Comparison of ENCODE assay signal across 28 cellular contexts in genomic region chr1:56511323-56511722, GRCh38.
DNase-seq lines count a peak whose midpoint lies in the region; ATAC-seq and TF ChIP-seq lines count a peak whose summit lies in the region.
"Had no signal": no experiment of that assay in that cellular context is flagged by ENCODE, and none has a peak within 500 bp of the region (broad histone marks: within the 10 kb centered on the region; RNA-seq: fewer than 3 reads in every experiment).

No MANE protein-coding gene starts in this region.

- H4K91ac ChIP-seq in H9 (ENCODE audit: insufficient read length, low read depth, low read length): no peak overlapping the region

- no peak overlapping the region for H2BK12ac ChIP-seq in H9 (ENCODE audit: insufficient read length, low read depth, low read length)

- no peaks in the 10 kb centered on the region for H4K20me1 ChIP-seq in H9 (ENCODE audit: control insufficient read depth, insufficient read depth, insufficient read length)
- H4K20me1 ChIP-seq: BLaER1 had no signal

- H3K9me3 Mint-ChIP-seq in H9 (no peaks in the 10 kb centered on the region), progenitor cell of endocrine pancreas (ENCODE audit: low read depth) (no peaks in the 10 kb centered on the region)
- H3K9me3 Mint-ChIP-seq in dendritic cell treated with granulocyte-macrophage colony-stimulating factor and Interleukin-4, amounts not matched to agents 40 ng/mL and 50 ng/mL, for 4 days: no peaks in the 10 kb centered on the region

- H2BK120ac ChIP-seq in H9 (ENCODE audit: low read depth, low read length, poor library complexity, severe bottlenecking): no peak overlapping the region

- H3K4ac ChIP-seq in H9 (ENCODE audit: low read depth, low read length): no peak overlapping the region

- H3K4me3 Mint-ChIP-seq in H9: no peak overlapping the region
- no peak overlapping the region for H3K4me3 Mint-ChIP-seq in dendritic cell treated with granulocyte-macrophage colony-stimulating factor and Interleukin-4, amounts not matched to agents 40 ng/mL and 50 ng/mL, for 4 days
- H3K4me3 Mint-ChIP-seq in progenitor cell of endocrine pancreas (ENCODE audit: low read depth): no peak overlapping the region
- H3K4me3 Mint-ChIP-seq: activated naive CD8-positive, alpha-beta T cell; T-helper 17 cell; type B pancreatic cell had no signal

- H3K36me3 Mint-ChIP-seq in H9 (ENCODE audit: insufficient read depth in 1 of 3, low read depth in 3 of 3) (peaks cover 37 to 76% (median 62%) of the 10 kb centered on the region in 3 experiments; a peak in 6 of 7 replicates), progenitor cell of endocrine pancreas (ENCODE audit: insufficient read depth) (peaks cover 21% of the 10 kb centered on the region)
- peaks cover 88% of the 10 kb centered on the region for H3K36me3 Mint-ChIP-seq in dendritic cell treated with granulocyte-macrophage colony-stimulating factor and Interleukin-4, amounts not matched to agents 40 ng/mL and 50 ng/mL, for 4 days (ENCODE audit: low read depth)
- H3K36me3 Mint-ChIP-seq: activated naive CD8-positive, alpha-beta T cell had no signal

- H3K56ac ChIP-seq in H9 (ENCODE audit: insufficient read length, low read depth, low read length): no peak overlapping the region

- no peak overlapping the region for H3K18ac ChIP-seq in H9 (ENCODE audit: insufficient read length, low read depth, low read length)

- ATAC-seq in right lobe of liver: peak in 1 of 4 donors; percentile 0
- ATAC-seq in GM19397 (IDR thresholded peaks at IDR 0.05; ENCODE audit: unreplicated experiment): no peak
- ATAC-seq: psoas muscle, T-helper 17 cell had no signal

- H3K9me3 ChIP-seq in H9 (ENCODE audit: control insufficient read depth, low read depth, low read length) (no peaks in the 10 kb centered on the region), right lobe of liver (no peaks in the 10 kb centered on the region)
- H3K9me3 ChIP-seq: BLaER1, psoas muscle, SK-N-SH had no signal

- peak overlapping the region in 2 of 3 experiments; percentile 11 to 80; a peak in 3 of 7 replicates for H3K27ac Mint-ChIP-seq in H9
- peak overlapping the region; percentile 53 for H3K27ac Mint-ChIP-seq in dendritic cell treated with granulocyte-macrophage colony-stimulating factor and Interleukin-4, amounts not matched to agents 40 ng/mL and 50 ng/mL, for 4 days
- peak overlapping the region; percentile 30 for H3K27ac Mint-ChIP-seq in progenitor cell of endocrine pancreas
- H3K27ac Mint-ChIP-seq: activated naive CD8-positive, alpha-beta T cell; T-helper 17 cell; type B pancreatic cell had no signal

- H3K27me3 ChIP-seq in H9 (ENCODE audit: insufficient read depth, low read length) (no peaks in the 10 kb centered on the region), right lobe of liver (no peaks in the 10 kb centered on the region)
- H3K27me3 ChIP-seq: BLaER1 had no signal

- H3K9ac ChIP-seq in H9 (ENCODE audit: extremely low read depth, insufficient read length, low read length): no peak overlapping the region
- H3K9ac ChIP-seq: BLaER1, GM23248, SK-N-SH had no signal

- H3K36me3 ChIP-seq in right lobe of liver: peaks cover 0 to 33% (median 13%) of the 10 kb centered on the region in 4 donors

- no peaks in the 10 kb centered on the region for H3K79me1 ChIP-seq in H9 (ENCODE audit: insufficient read depth, low read depth, low read length, poor library complexity, severe bottlenecking)

- no CpG with 5 or more reads among the region's 5 CpGs for WGBS in H9 (ENCODE audit: extremely low coverage, insufficient read length, low lambda C conversion rate)
- 60% methylated on average over 2 of the region's 5 CpGs for WGBS in right lobe of liver (ENCODE audit: insufficient coverage, low coverage, low lambda C conversion rate, missing lambda C conversion rate)

- H3K4me1 ChIP-seq in H9 (ENCODE audit: insufficient read depth, low read length): peaks cover 13% of the 10 kb centered on the region
- H3K4me1 ChIP-seq in right lobe of liver: peaks cover 0 to 68% (median 32%) of the 10 kb centered on the region in 4 donors

- TF ChIP-seq CTCF in H9 (conservative IDR thresholded peaks at IDR 0.05): no peak
- TF ChIP-seq CTCF in right lobe of liver (IDR thresholded peaks at IDR 0.05): no peak
- TF ChIP-seq CTCF in progenitor cell of endocrine pancreas (IDR thresholded peaks at IDR 0.05; ENCODE audit: unreplicated experiment): no peak

- no peak overlapping the region for H3T11ph ChIP-seq in H9 (ENCODE audit: low read length)

- no peak for DNase-seq in H9
- no peak for DNase-seq in right lobe of liver
- no peak for DNase-seq in progenitor cell of endocrine pancreas (ENCODE audit: low spot score, unreplicated experiment)
- no peak for DNase-seq in G401 (ENCODE audit: low spot score)
- no peak for DNase-seq in dermis blood vessel endothelial cell
- no peak for DNase-seq in OCI-M1 (lab: John Stamatoyannopoulos, UW)
- DNase-seq: activated CD4-positive, alpha-beta T cell treated with anti-CD3 and anti-CD28 coated beads for 4 hours; activated effector memory CD4-positive, alpha-beta T cell treated with Interleukin-2 at 50 U/mL for 16 hours; activated T-cell treated with anti-CD3 and anti-CD28 coated beads for 4 hours; anterior cingulate cortex; caudate nucleus; COR-L47; DMS79 treated with DMSO at 0.1 percent for 48 hours; GM23248; islet precursor cell; Kasumi-1; mammary epithelial cell; NCI-H1436 treated with DMSO at 0.1 percent for 48 hours; NCI-H2107; psoas muscle; SK-N-SH; T-helper 17 cell had no signal

- no peak overlapping the region for H2BK15ac ChIP-seq in H9 (ENCODE audit: low read depth, low read length)

- H2BK20ac ChIP-seq in H9 (ENCODE audit: low read depth, low read length, poor library complexity, severe bottlenecking): no peak overlapping the region

- H3K14ac ChIP-seq in H9 (ENCODE audit: insufficient read depth, low read length): no peak overlapping the region

- no peak overlapping the region for H3K23ac ChIP-seq in H9 (ENCODE audit: insufficient read length, low read depth, low read length)

- H3K23me2 ChIP-seq in H9 (ENCODE audit: insufficient read length, low read depth, low read length, poor library complexity, severe bottlenecking): no peaks in the 10 kb centered on the region

- H4K8ac ChIP-seq in H9 (replicated peaks; ENCODE audit: insufficient read length, low read depth, low read length): no peak overlapping the region

- H3K27ac ChIP-seq in H9 (ENCODE audit: insufficient read length, low read depth, low read length) (no peak overlapping the region), right lobe of liver (peak overlapping the region; percentile 74 to 87 (median 79))
- H3K27ac ChIP-seq: BLaER1, GM23248, HL-60, psoas muscle had no signal

- TF ChIP-seq POLR2A in right lobe of liver (IDR thresholded peaks at IDR 0.05): no peak

- H3K27me3 Mint-ChIP-seq in H9 (ENCODE audit: low read depth) (no peaks in the 10 kb centered on the region), progenitor cell of endocrine pancreas (no peaks in the 10 kb centered on the region)
- no peaks in the 10 kb centered on the region for H3K27me3 Mint-ChIP-seq in dendritic cell treated with granulocyte-macrophage colony-stimulating factor and Interleukin-4, amounts not matched to agents 40 ng/mL and 50 ng/mL, for 4 days
- H3K27me3 Mint-ChIP-seq: activated naive CD8-positive, alpha-beta T cell; type B pancreatic cell had no signal

- H3K4me2 ChIP-seq in H9 (ENCODE audit: insufficient read depth, insufficient read length, low read length): no peak overlapping the region
- H3K4me2 ChIP-seq: BLaER1, SK-N-SH had no signal

- no peak overlapping the region for H2AK5ac ChIP-seq in H9 (ENCODE audit: insufficient read length, low read length)

- intact Hi-C loops in dendritic cell treated with granulocyte-macrophage colony-stimulating factor and Interleukin-4, amounts not matched to agents 40 ng/mL and 50 ng/mL, for 4 days (cut with micrococcal nuclease): no loop called here
- intact Hi-C loops in right lobe of liver (cut with DNase I): no loop called here

- H2BK5ac ChIP-seq in H9 (ENCODE audit: insufficient read length, low read length): no peak overlapping the region

- no peak overlapping the region for H2AFZ ChIP-seq in H9 (ENCODE audit: low read length)
- H2AFZ ChIP-seq: GM23248 had no signal

- in situ Hi-C loops in G401 (cut with HindIII; ENCODE audit: low sequenced_read_pairs): no loop called here

- no peaks in the 10 kb centered on the region for H3K79me2 ChIP-seq in H9 (ENCODE audit: insufficient read depth, low read length)

- peaks cover 46 to 49% of the 10 kb centered on the region in 2 experiments for H3K4me1 Mint-ChIP-seq in H9
- H3K4me1 Mint-ChIP-seq in dendritic cell treated with granulocyte-macrophage colony-stimulating factor and Interleukin-4, amounts not matched to agents 40 ng/mL and 50 ng/mL, for 4 days (ENCODE audit: low read depth): peaks cover 84% of the 10 kb centered on the region
- peaks cover 35% of the 10 kb centered on the region for H3K4me1 Mint-ChIP-seq in progenitor cell of endocrine pancreas (ENCODE audit: low read depth)
- H3K4me1 Mint-ChIP-seq: T-helper 17 cell had no signal

- H4K5ac ChIP-seq in H9 (ENCODE audit: insufficient read length, low read depth, low read length): no peak overlapping the region

- H3K4me3 ChIP-seq in right lobe of liver: no peak overlapping the region
- H3K4me3 ChIP-seq: BLaER1, GM23248, psoas muscle had no signal
